ENCODE assay signal across 22 cellular contexts in the genomic region with DNA sequence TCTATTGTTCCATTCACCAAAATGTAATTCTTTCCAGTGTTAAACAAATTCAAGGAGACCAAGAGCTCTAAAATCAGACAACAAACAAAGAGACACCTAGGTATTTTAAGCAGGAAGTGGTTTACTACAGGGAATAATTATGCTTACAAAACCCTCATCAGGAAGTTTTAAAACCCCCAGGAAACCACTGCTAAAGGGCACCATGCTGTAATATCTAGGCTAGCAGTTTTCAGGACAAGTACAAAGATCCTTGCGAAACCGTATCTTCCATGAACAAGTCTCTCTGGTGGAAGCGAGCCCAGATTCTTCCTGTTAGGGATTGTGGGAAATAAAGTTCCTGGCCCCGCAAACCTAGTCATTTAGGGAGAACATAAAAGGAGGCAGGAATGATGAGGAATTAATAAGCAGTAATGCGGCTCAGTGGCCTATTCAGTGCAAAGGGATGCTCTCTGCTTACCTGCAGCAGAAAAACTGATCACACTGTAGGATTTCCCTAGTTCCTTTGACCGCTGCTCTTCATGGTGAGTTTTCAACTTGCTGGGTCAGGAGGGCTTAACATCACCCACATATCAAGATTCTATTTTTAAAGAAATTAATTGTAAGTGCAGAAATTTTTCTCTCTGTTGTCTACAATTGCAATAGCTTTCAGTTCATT. TPM values are rescaled to one million over a fixed set of nuclear protein-coding genes. Genes with fewer than 3 reads are reported as not detected.
DNase-seq lines count a peak whose midpoint lies in the region; ATAC-seq and TF ChIP-seq lines count a peak whose summit lies in the region.
"Had no signal": no experiment of that assay in that cellular context is flagged by ENCODE, and none has a peak within 500 bp of the region (broad histone marks: within the 10 kb centered on the region; RNA-seq: fewer than 3 reads in every experiment).

No MANE protein-coding gene starts in this region.

- H3K27me3 Mint-ChIP-seq in activated CD8-positive, alpha-beta memory T cell treated with anti-CD3 and anti-CD28 coated beads, Interleukin-2, amount 10 ng/mL, durations not matched to agents 7 days and 5 days = no peaks in the 10 kb centered on the region
- H3K27me3 Mint-ChIP-seq in activated T-helper 1 cell treated with anti-CD3 and anti-CD28 coated beads, Interleukin-12 subunit alpha, Interleukin-12 subunit beta, Interleukin-2, Interleukin-4 antibody, amounts not matched to agents 30 ng/mL and 10 ng/mL and 1 ng/mL, durations not matched to agents 14 hours and 24 hours and 36 hours (ENCODE audit: insufficient read depth) = no peaks in the 10 kb centered on the region

- H3K4me1 Mint-ChIP-seq in activated CD8-positive, alpha-beta memory T cell treated with anti-CD3 and anti-CD28 coated beads, Interleukin-2, amount 10 ng/mL, durations not matched to agents 7 days and 5 days = peaks cover 41% of the 10 kb centered on the region
- peaks cover 17% of the 10 kb centered on the region for H3K4me1 Mint-ChIP-seq in activated T-helper 1 cell treated with anti-CD3 and anti-CD28 coated beads, Interleukin-12 subunit alpha, Interleukin-12 subunit beta, Interleukin-2, Interleukin-4 antibody, amounts not matched to agents 30 ng/mL and 10 ng/mL and 1 ng/mL, durations not matched to agents 14 hours and 24 hours and 36 hours (ENCODE audit: low read depth)

- POLR2A ChIA-PET in GM10248 (lab: Yijun Ruan, JAX) = no interaction called here

- H3K9me3 Mint-ChIP-seq in activated CD8-positive, alpha-beta memory T cell treated with anti-CD3 and anti-CD28 coated beads, Interleukin-2, amount 10 ng/mL, durations not matched to agents 7 days and 5 days (ENCODE audit: low read depth) = peaks cover 12% of the 10 kb centered on the region
- H3K9me3 Mint-ChIP-seq in activated T-helper 1 cell treated with anti-CD3 and anti-CD28 coated beads, Interleukin-12 subunit alpha, Interleukin-12 subunit beta, Interleukin-2, Interleukin-4 antibody, amounts not matched to agents 30 ng/mL and 10 ng/mL and 1 ng/mL, durations not matched to agents 14 hours and 24 hours and 36 hours = peaks cover 32% of the 10 kb centered on the region

- peak; percentile 27 for ATAC-seq in activated CD8-positive, alpha-beta memory T cell treated with anti-CD3 and anti-CD28 coated beads, Interleukin-2, amount 10 ng/mL, durations not matched to agents 7 days and 5 days
- ATAC-seq in GM19467 (IDR thresholded peaks at IDR 0.05; ENCODE audit: unreplicated experiment) = no peak
- ATAC-seq: sciatic nerve had no signal

- TF ChIP-seq CTCF in neutrophil (IDR thresholded peaks at IDR 0.05) (no peak), GM10248 (IDR thresholded peaks at IDR 0.05; ENCODE audit: control extremely low read depth, extremely low read depth, low read depth, missing control alignments) (no peak)

- intact Hi-C loops in activated T-helper 1 cell treated with anti-CD3 and anti-CD28 coated beads, Interleukin-12 subunit alpha, Interleukin-12 subunit beta, Interleukin-2, Interleukin-4 antibody, amounts not matched to agents 30 ng/mL and 10 ng/mL and 1 ng/mL, durations not matched to agents 14 hours and 24 hours and 36 hours (cut with micrococcal nuclease) = no loop called here

- peaks cover 6% of the 10 kb centered on the region for H3K27me3 ChIP-seq in neutrophil
- H3K27me3 ChIP-seq: ascending aorta, SJSA1, uterus had no signal

- H3K4me3 Mint-ChIP-seq in activated CD8-positive, alpha-beta memory T cell treated with anti-CD3 and anti-CD28 coated beads, Interleukin-2, amount 10 ng/mL, durations not matched to agents 7 days and 5 days = peak overlapping the region; percentile 17
- no peak overlapping the region for H3K4me3 Mint-ChIP-seq in activated T-helper 1 cell treated with anti-CD3 and anti-CD28 coated beads, Interleukin-12 subunit alpha, Interleukin-12 subunit beta, Interleukin-2, Interleukin-4 antibody, amounts not matched to agents 30 ng/mL and 10 ng/mL and 1 ng/mL, durations not matched to agents 14 hours and 24 hours and 36 hours

- no peak for DNase-seq in activated CD8-positive, alpha-beta memory T cell treated with anti-CD3 and anti-CD28 coated beads, Interleukin-2, amount 10 ng/mL, durations not matched to agents 7 days and 5 days
- DNase-seq in activated CD8-positive, alpha-beta memory T cell treated with anti-CD3 and anti-CD28 coated beads, Interleukin-2, amount 50 U/mL, for 48 hours = no peak
- DNase-seq in Kasumi-1 (lab: John Stamatoyannopoulos, UW) = peak; percentile 6 to 10
- DNase-seq in activated T-helper 1 cell treated with anti-CD3 and anti-CD28 coated beads, Interleukin-12 subunit alpha, Interleukin-12 subunit beta, Interleukin-2, Interleukin-4 antibody, amounts not matched to agents 30 ng/mL and 10 ng/mL and 1 ng/mL, durations not matched to agents 14 hours and 24 hours and 36 hours (ENCODE audit: low spot score) = no peak
- no peak for DNase-seq in GM10248 (ENCODE audit: extremely low spot score)
- no peak for DNase-seq in activated effector memory CD4-positive, alpha-beta T cell treated with Interleukin-2 at 50 U/mL for 16 hours
- DNase-seq: ACHN; activated gamma-delta T cell treated with Interleukin-2 at 50 U/mL for 16 hours; foreskin melanocyte; NCI-H1048; NCI-H748 treated with DMSO at 0.1 percent for 48 hours; ovary; PC-9; stimulated activated CD4-positive, alpha-beta T cell treated with anti-CD3 and anti-CD28 coated beads, Interleukin-2, amount 100 ng/mL, for 24 hours; uterus had no signal

- CTCF ChIA-PET in activated CD8-positive, alpha-beta memory T cell treated with anti-CD3 and anti-CD28 coated beads, Interleukin-2, amount 10 ng/mL, durations not matched to agents 7 days and 5 days (lab: Charles Lee) = no interaction called here
- CTCF ChIA-PET in GM10248 (lab: Yijun Ruan, JAX) = no interaction called here

- peak overlapping the region; percentile 27 for H3K27ac Mint-ChIP-seq in activated CD8-positive, alpha-beta memory T cell treated with anti-CD3 and anti-CD28 coated beads, Interleukin-2, amount 10 ng/mL, durations not matched to agents 7 days and 5 days
- peak overlapping the region; percentile 57 for H3K27ac Mint-ChIP-seq in activated T-helper 1 cell treated with anti-CD3 and anti-CD28 coated beads, Interleukin-12 subunit alpha, Interleukin-12 subunit beta, Interleukin-2, Interleukin-4 antibody, amounts not matched to agents 30 ng/mL and 10 ng/mL and 1 ng/mL, durations not matched to agents 14 hours and 24 hours and 36 hours

- peaks cover 25% of the 10 kb centered on the region for H3K36me3 Mint-ChIP-seq in activated CD8-positive, alpha-beta memory T cell treated with anti-CD3 and anti-CD28 coated beads, Interleukin-2, amount 10 ng/mL, durations not matched to agents 7 days and 5 days
- H3K36me3 Mint-ChIP-seq in activated T-helper 1 cell treated with anti-CD3 and anti-CD28 coated beads, Interleukin-12 subunit alpha, Interleukin-12 subunit beta, Interleukin-2, Interleukin-4 antibody, amounts not matched to agents 30 ng/mL and 10 ng/mL and 1 ng/mL, durations not matched to agents 14 hours and 24 hours and 36 hours (ENCODE audit: low read depth) = peaks cover 4% of the 10 kb centered on the region

- peak overlapping the region; percentile 50 for H3K27ac ChIP-seq in neutrophil
- H3K27ac ChIP-seq: ascending aorta, ovary, PC-9, SJSA1, uterus had no signal

- H3K9me3 ChIP-seq in neutrophil = no peaks in the 10 kb centered on the region
- H3K9me3 ChIP-seq: ovary, SJSA1, uterus had no signal

- H3K36me3 ChIP-seq in neutrophil = no peaks in the 10 kb centered on the region
- H3K36me3 ChIP-seq: ascending aorta, ovary, SJSA1, uterus had no signal

- H3K4me3 ChIP-seq in neutrophil (ENCODE audit: low read depth in 1 of 2, low read length in 1 of 2) = no peak overlapping the region
- H3K4me3 ChIP-seq: ascending aorta, ovary, PC-9, SJSA1, uterus had no signal

- peaks cover 30 to 46% of the 10 kb centered on the region in 2 experiments for H3K4me1 ChIP-seq in neutrophil (ENCODE audit: control insufficient read depth in 1 of 2, insufficient read depth in 1 of 2, low read depth in 1 of 2, low read length in 1 of 2)
- H3K4me1 ChIP-seq: ascending aorta, SJSA1, uterus had no signal

RNA-seq across cellular contexts. Expression of a gene that starts 42.8 kb away (rescaled TPM):
- not detected for total RNA-seq in activated CD8-positive, alpha-beta memory T cell treated with anti-CD3 and anti-CD28 coated beads, Interleukin-2, amount 10 ng/mL, durations not matched to agents 7 days and 5 days
- total RNA-seq in activated T-helper 1 cell treated with anti-CD3 and anti-CD28 coated beads, Interleukin-12 subunit alpha, Interleukin-12 subunit beta, Interleukin-2, Interleukin-4 antibody, amounts not matched to agents 30 ng/mL and 10 ng/mL and 1 ng/mL, durations not matched to agents 14 hours and 24 hours and 36 hours = not detected in 2 replicates
- total RNA-seq: ascending aorta, endothelial cell of umbilical vein, mucosa of gallbladder, ovary, PC-9, sciatic nerve, SJSA1, uterus had no signal

Comparison
In these comparisons a context has a peak if more than half of its experiments do, and no peak if none do; other contexts are left out.
1. DNase-seq: peak in Kasumi-1 (2 of 2); none in activated CD8-positive, alpha-beta memory T cell treated with anti-CD3 and anti-CD28 coated beads, Interleukin-2, amount 10 ng/mL, durations not matched to agents 7 days and 5 days (single experiment), activated CD8-positive, alpha-beta memory T cell treated with anti-CD3 and anti-CD28 coated beads, Interleukin-2, amount 50 U/mL, for 48 hours (single experiment), activated T-helper 1 cell treated with anti-CD3 and anti-CD28 coated beads, Interleukin-12 subunit alpha, Interleukin-12 subunit beta, Interleukin-2, Interleukin-4 antibody, amounts not matched to agents 30 ng/mL and 10 ng/mL and 1 ng/mL, durations not matched to agents 14 hours and 24 hours and 36 hours (single experiment), GM10248 (single experiment) and activated effector memory CD4-positive, alpha-beta T cell treated with Interleukin-2 at 50 U/mL for 16 hours (single experiment).